Comparison of ENCODE assay signal across 23 cellular contexts in genomic region chr2:2083113-2083757, GRCh38.
DNase-seq lines count a peak whose midpoint lies in the region; ATAC-seq, FAIRE-seq and TF ChIP-seq lines count a peak whose summit lies in the region.
"Had no signal": no experiment of that assay in that cellular context is flagged by ENCODE, and none has a peak within 500 bp of the region (broad histone marks: within the 10 kb centered on the region; RNA-seq: fewer than 3 reads in every experiment).

No MANE protein-coding gene starts in this region.

- H3K4me1 ChIP-seq in upper lobe of right lung (no peaks in the 10 kb centered on the region), esophagus squamous epithelium (peaks cover 0 to 18% (median 0%) of the 10 kb centered on the region in 3 donors)
- H3K4me1 ChIP-seq: BE2C, breast epithelium, foreskin keratinocyte, psoas muscle, uterus had no signal

- no peaks in the 10 kb centered on the region for H3K27me3 ChIP-seq in upper lobe of right lung
- no peaks in the 10 kb centered on the region for H3K27me3 ChIP-seq in esophagus squamous epithelium
- H3K27me3 ChIP-seq: BE2C, breast epithelium, foreskin keratinocyte, uterus had no signal

- TF ChIP-seq CTCF in upper lobe of right lung (IDR thresholded peaks at IDR 0.05), result no peak
- TF ChIP-seq CTCF in esophagus squamous epithelium (IDR thresholded peaks at IDR 0.05), result no peak
- TF ChIP-seq CTCF in D721Med (IDR thresholded peaks at IDR 0.05; ENCODE audit: insufficient read depth, missing control alignments), result no peak

- H3K36me3 ChIP-seq in upper lobe of right lung, result no peaks in the 10 kb centered on the region
- no peaks in the 10 kb centered on the region for H3K36me3 ChIP-seq in esophagus squamous epithelium
- H3K36me3 ChIP-seq: BE2C, breast epithelium, uterus had no signal

- no peaks in the 10 kb centered on the region for H3K9me3 ChIP-seq in upper lobe of right lung
- H3K9me3 ChIP-seq in esophagus squamous epithelium, result no peaks in the 10 kb centered on the region
- H3K9me3 ChIP-seq: BE2C, breast epithelium, uterus had no signal

- FAIRE-seq in D721Med (lab: Jason Lieb, UNC), result no peak
- FAIRE-seq: endothelial cell of umbilical vein, GM12892 had no signal

- H3K27ac ChIP-seq in upper lobe of right lung (no peak overlapping the region), esophagus squamous epithelium (peak overlapping the region in 1 of 4 donors; percentile 29)
- H3K27ac ChIP-seq: foreskin keratinocyte, psoas muscle, uterus had no signal

- intact Hi-C loops in upper lobe of right lung (cut with DNase I), result no loop called here
- intact Hi-C loops in esophagus squamous epithelium (cut with DNase I), result no loop called here

- H3K4me3 ChIP-seq in upper lobe of right lung, result no peak overlapping the region
- H3K4me3 ChIP-seq in esophagus squamous epithelium, result no peak overlapping the region
- H3K4me3 ChIP-seq: breast epithelium, psoas muscle, skin epidermis, uterus had no signal

- TF ChIP-seq POLR2A in esophagus squamous epithelium (IDR thresholded peaks at IDR 0.05), result no peak

- 52 to 60% methylated on average over 7 to 8 of the region's 8 CpGs for WGBS in esophagus squamous epithelium, 2 donors

- DNase-seq in SIG-M5 treated with dmso at 0.1 percent for 504 hours (lab: John Stamatoyannopoulos, UW; ENCODE audit: unreplicated experiment), result peak; percentile 25
- no peak for DNase-seq in SIG-M5 (lab: John Stamatoyannopoulos, UW)
- DNase-seq in NCI-H510A treated with DMSO at 0.1 percent for 48 hours (lab: John Stamatoyannopoulos, UW), result peak; percentile 99
- DNase-seq in left kidney (ENCODE audit: low read depth, low spot score), result peak; percentile 58
- DNase-seq in upper lobe of right lung, result no peak
- DNase-seq in esophagus squamous epithelium (lab: John Stamatoyannopoulos, UW), result no peak
- no peak for DNase-seq in D721Med (ENCODE audit: insufficient read length, low spot score)
- no peak for DNase-seq in hypothalamus (lab: John Stamatoyannopoulos, UW)
- DNase-seq: 8988T; activated CD4-positive, alpha-beta T cell treated with anti-CD3 and anti-CD28 coated beads, Interleukin-2, amount 10 ng/mL, durations not matched to agents 7 days and 5 days; activated CD8-positive, alpha-beta memory T cell treated with anti-CD3 and anti-CD28 coated beads, Interleukin-2, amount 50 U/mL, for 48 hours; activated effector memory CD4-positive, alpha-beta T cell treated with anti-CD3 and anti-CD28 coated beads, Interleukin-2, amount 50 U/mL, for 16 hours; BE2C; foreskin keratinocyte; kidney glomerular epithelial cell; psoas muscle; RPMI8226; stimulated activated CD4-positive, alpha-beta T cell treated with anti-CD3 and anti-CD28 coated beads, Interleukin-4, amount 100 ng/mL, for 24 hours; uterus had no signal

- peak; percentile 86 for ATAC-seq in upper lobe of right lung
- ATAC-seq: foreskin keratinocyte, psoas muscle had no signal

Comparison
In these comparisons a context has a peak if more than half of its experiments do, and no peak if none do; other contexts are left out.
1. DNase-seq: peak in SIG-M5 treated with dmso at 0.1 percent for 504 hours (single experiment), NCI-H510A treated with DMSO at 0.1 percent for 48 hours (single experiment) and left kidney (single experiment); none in SIG-M5 (single experiment), upper lobe of right lung (single experiment), esophagus squamous epithelium (single experiment), D721Med (single experiment) and hypothalamus (0 of 51).